1 cellular context compared by ENCODE assay signal in the genomic region with DNA sequence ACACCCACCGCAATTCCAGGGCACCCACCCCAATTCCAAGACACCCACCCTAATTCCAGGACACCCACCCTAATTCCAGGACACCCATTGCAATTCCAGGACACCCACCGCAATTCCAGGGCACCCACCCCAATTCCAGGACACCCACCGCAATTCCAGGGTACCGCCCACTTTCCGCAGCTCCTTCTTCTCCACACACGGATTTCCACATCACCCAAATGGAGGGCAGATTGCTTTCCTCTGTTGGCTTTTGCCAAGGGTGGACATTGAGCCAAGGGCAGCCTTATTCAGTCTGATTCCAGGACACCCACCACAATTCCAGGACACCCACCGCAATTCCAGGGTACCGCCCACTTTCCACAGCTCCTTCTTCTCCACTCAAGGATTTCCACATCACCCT. TPM values are rescaled to one million over a fixed set of nuclear protein-coding genes. Genes with fewer than 3 reads are reported as not detected.
"Had no signal": no experiment of that assay in that cellular context is flagged by ENCODE, and none has a peak within 500 bp of the region (broad histone marks: within the 10 kb centered on the region; RNA-seq: fewer than 3 reads in every experiment).

No MANE protein-coding gene starts in this region.

RNA-seq across cellular contexts. Expression of a gene that starts 56.6 kb away (rescaled TPM):
- total RNA-seq: temporal lobe had no signal
